Comparison of ENCODE assay signal across 11 cellular contexts in genomic region chr7:21943436-21943835, GRCh38. TPM values are rescaled to one million over a fixed set of nuclear protein-coding genes. Genes with fewer than 3 reads are reported as not detected.
DNase-seq lines count a peak whose midpoint lies in the region; ATAC-seq and TF ChIP-seq lines count a peak whose summit lies in the region.
"Had no signal": no experiment of that assay in that cellular context is flagged by ENCODE, and none has a peak within 500 bp of the region (broad histone marks: within the 10 kb centered on the region; RNA-seq: fewer than 3 reads in every experiment).

No MANE protein-coding gene starts in this region.

- TF ChIP-seq EP300 in stomach (IDR thresholded peaks at IDR 0.05): no peak

- no peak for TF ChIP-seq CTCF in heart right ventricle (IDR thresholded peaks at IDR 0.05)
- TF ChIP-seq CTCF in OCI-LY3 (IDR thresholded peaks at IDR 0.05; ENCODE audit: low read depth, low read length): no peak
- no peak for TF ChIP-seq CTCF in fibroblast of lung (conservative IDR thresholded peaks at IDR 0.05 in 1 of 2, IDR thresholded peaks at IDR 0.05 in 1 of 2; ENCODE audit: low read depth in 1 of 2, low read length in 2 of 2)
- no peak for TF ChIP-seq CTCF in stomach (IDR thresholded peaks at IDR 0.05)

- WGBS in heart right ventricle, 2 donors: 58 to 76% methylated on average over 5 of the region's 5 CpGs
- 61 to 85% (median 66%) methylated on average over 5 of the region's 5 CpGs for WGBS in stomach, 5 donors

- DNase-seq in heart right ventricle (no peak), Right ventricle myocardium superior (no peak), fibroblast of lung (ENCODE audit: low read depth in 2 of 2) (no peak), stomach (no peak), SKM-1 (lab: John Stamatoyannopoulos, UW; ENCODE audit: unreplicated experiment) (no peak), HK-2 (ENCODE audit: unreplicated experiment) (no peak)
- DNase-seq: NCI-H1930, T1000 had no signal

- ATAC-seq in heart right ventricle: no peak
- ATAC-seq in Right ventricle myocardium superior (ENCODE audit: poor library complexity): no peak
- no peak for ATAC-seq in GM19452 (IDR thresholded peaks at IDR 0.05; ENCODE audit: unreplicated experiment)

- peaks cover 55% of the 10 kb centered on the region for H4K20me1 ChIP-seq in OCI-LY3 (ENCODE audit: insufficient read depth, low read length)
- H4K20me1 ChIP-seq in fibroblast of lung (ENCODE audit: control insufficient read depth, extremely low read depth, insufficient read depth, low read length): no peaks in the 10 kb centered on the region

- peaks cover 0 to 4% (median 0%) of the 10 kb centered on the region in 7 donors for H3K27me3 ChIP-seq in heart right ventricle
- H3K27me3 ChIP-seq in OCI-LY3 (ENCODE audit: low read depth, low read length): no peaks in the 10 kb centered on the region
- H3K27me3 ChIP-seq in fibroblast of lung (ENCODE audit: control insufficient read depth, insufficient read depth, low read length): no peaks in the 10 kb centered on the region
- no peaks in the 10 kb centered on the region for H3K27me3 ChIP-seq in stomach
- H3K27me3 ChIP-seq: cardiac muscle cell had no signal

- H3K4me2 ChIP-seq in OCI-LY3 (ENCODE audit: low read length) (peak overlapping the region; percentile 89), fibroblast of lung (ENCODE audit: extremely low read depth, insufficient read depth, low read length) (peak overlapping the region; percentile 18)

- peaks cover 68% of the 10 kb centered on the region for H3K79me2 ChIP-seq in OCI-LY3 (ENCODE audit: low read length)
- H3K79me2 ChIP-seq in fibroblast of lung (ENCODE audit: control insufficient read depth, insufficient read depth, low read length): peaks cover 10% of the 10 kb centered on the region

- no peaks in the 10 kb centered on the region for H3K36me3 ChIP-seq in heart right ventricle
- peaks cover 7% of the 10 kb centered on the region for H3K36me3 ChIP-seq in OCI-LY3 (replicated peaks; ENCODE audit: low read depth, low read length)
- no peaks in the 10 kb centered on the region for H3K36me3 ChIP-seq in fibroblast of lung (ENCODE audit: control insufficient read depth, insufficient read depth, low read length)
- peaks cover 0 to 2% (median 0%) of the 10 kb centered on the region in 4 donors for H3K36me3 ChIP-seq in stomach
- H3K36me3 ChIP-seq: cardiac muscle cell had no signal

- H3K4me1 ChIP-seq in heart right ventricle: peaks cover 0 to 73% (median 29%) of the 10 kb centered on the region in 9 donors
- H3K4me1 ChIP-seq in OCI-LY3 (ENCODE audit: low read length): peaks cover 74% of the 10 kb centered on the region
- peaks cover 2% of the 10 kb centered on the region for H3K4me1 ChIP-seq in fibroblast of lung (ENCODE audit: control insufficient read depth, extremely low read depth, insufficient read depth, low read length)
- H3K4me1 ChIP-seq in stomach: peaks cover 34 to 92% (median 66%) of the 10 kb centered on the region in 4 donors

- intact Hi-C loops in heart right ventricle (cut with DNase I) (loop anchor here in 2 of 10 donors (2.0 to 5.0 kb wide), 2 partner anchors 19 to 36 kb away; no protein-coding TSS in a partner anchor), Right ventricle myocardium superior (cut with DNase I) (no loop called here), stomach (cut with DNase I; ENCODE audit: low total_unique reads) (no loop called here)

- H3K9me3 ChIP-seq in heart right ventricle (no peaks in the 10 kb centered on the region), OCI-LY3 (ENCODE audit: insufficient read depth, low read length) (no peaks in the 10 kb centered on the region), fibroblast of lung (ENCODE audit: control insufficient read depth, insufficient read depth, low read depth, low read length) (no peaks in the 10 kb centered on the region), stomach (no peaks in the 10 kb centered on the region)

- H3K4me3 ChIP-seq in heart right ventricle: peak overlapping the region in 1 of 10 donors; percentile 70
- peak overlapping the region; percentile 83; the same call in 1 of the 2 replicates for H3K4me3 ChIP-seq in OCI-LY3 (ENCODE audit: low read length)
- no peak overlapping the region for H3K4me3 ChIP-seq in fibroblast of lung (replicated peaks in 1 of 4; ENCODE audit: control extremely low read depth in 1 of 4, insufficient read depth in 1 of 4, low read depth in 3 of 4, low read length in 4 of 4)
- no peak overlapping the region for H3K4me3 ChIP-seq in stomach
- H3K4me3 ChIP-seq: cardiac muscle cell had no signal

- H3K9ac ChIP-seq in OCI-LY3 (ENCODE audit: low read length) (no peak overlapping the region), fibroblast of lung (ENCODE audit: insufficient read depth, low read length) (no peak overlapping the region)

- no peak overlapping the region for H2AFZ ChIP-seq in OCI-LY3 (ENCODE audit: low read depth, low read length)
- no peak overlapping the region for H2AFZ ChIP-seq in fibroblast of lung (ENCODE audit: low read length)

- peak overlapping the region in 8 of 10 donors; percentile 45 to 93 (median 70) for H3K27ac ChIP-seq in heart right ventricle
- H3K27ac ChIP-seq in OCI-LY3 (ENCODE audit: low read length): no peak overlapping the region
- no peak overlapping the region for H3K27ac ChIP-seq in fibroblast of lung (ENCODE audit: insufficient read depth, low read length)
- H3K27ac ChIP-seq in stomach: peak overlapping the region; percentile 52 to 91 (median 86)
- H3K27ac ChIP-seq: cardiac muscle cell had no signal

- TF ChIP-seq POLR2A in stomach (IDR thresholded peaks at IDR 0.05): no peak

RNA-seq across cellular contexts. Expression of gene CDCA7L, which starts 2.3 kb away (rescaled TPM):
- total RNA-seq in heart right ventricle: 10 to 100 TPM; 31.2 to 59.1 (median 43.8) TPM
- polyA plus RNA-seq in heart right ventricle: 10 to 100 TPM; 10.6 to 19.0 TPM
- 62.5 TPM for total RNA-seq in Right ventricle myocardium superior
- total RNA-seq in fibroblast of lung: 25.3 and 27.5 TPM in 2 replicates
- polyA plus RNA-seq in fibroblast of lung: 29.1 and 36.5 TPM in 2 replicates
- polyA plus RNA-seq in fibroblast of lung (2012): 18.2 and 22.7 TPM in 2 replicates
- 13.8 and 67.5 TPM in 2 replicates for polyA minus RNA-seq in fibroblast of lung (ENCODE audit: low replicate concordance)
- 10 to 100 TPM in 3 of 5 donors, 1 to 10 TPM in 2; 5.4 to 89.8 (median 13.4) TPM for total RNA-seq in stomach
- polyA plus RNA-seq in stomach: 10 to 100 TPM; 17.8 to 37.6 (median 20.3) TPM

Comparison
In these comparisons a context has a peak if more than half of its experiments do, and no peak if none do; other contexts are left out.
1. H3K27ac ChIP-seq: peak in heart right ventricle (8 of 10) and stomach (5 of 5); none in OCI-LY3 (single experiment) and fibroblast of lung (single experiment).